ENCODE assay signal across 28 cellular contexts in genomic region chr7:16945372-16945771, GRCh38.
"Had no signal": no experiment of that assay in that cellular context is flagged by ENCODE, and none has a peak within 500 bp of the region (broad histone marks: within the 10 kb centered on the region; RNA-seq: fewer than 3 reads in every experiment).

No MANE protein-coding gene starts in this region.

- FAIRE-seq: astrocyte, bronchial epithelial cell had no signal

- H3K27ac ChIP-seq: brain microvascular endothelial cell, coronary artery, dorsolateral prefrontal cortex, esophagus muscularis mucosa, foreskin keratinocyte, gastroesophageal sphincter, heart right ventricle, VCaP had no signal

- H3K4me3 ChIP-seq: coronary artery, dorsolateral prefrontal cortex, esophagus muscularis mucosa, gastroesophageal sphincter, heart right ventricle had no signal

- H3K4me1 ChIP-seq: esophagus muscularis mucosa, foreskin keratinocyte, gastroesophageal sphincter had no signal

- ATAC-seq: activated T-cell treated with anti-CD3 and anti-CD28 coated beads, Interleukin-2, amount 50 U/mL, for 4 hours; activated T-helper 17 cell treated with anti-CD3 and anti-CD28 coated beads, Interleukin-2, amount 50 U/mL, for 72 hours; foreskin keratinocyte; gastroesophageal sphincter; heart right ventricle; WTC11 had no signal

- DNase-seq: activated CD4-positive, alpha-beta memory T cell treated with anti-CD3 and anti-CD28 coated beads, Interleukin-2, amount 10 ng/mL, durations not matched to agents 7 days and 5 days; activated CD4-positive, alpha-beta T cell treated with anti-CD3 and anti-CD28 coated beads for 1 hour; activated CD4-positive, alpha-beta T cell treated with anti-CD3 and anti-CD28 coated beads for 4 hours; activated CD4-positive, alpha-beta T cell treated with anti-CD3 and anti-CD28 coated beads, Interleukin-2, amount 10 ng/mL, durations not matched to agents 7 days and 5 days; activated CD4-positive, alpha-beta T cell treated with anti-CD3 and anti-CD28 coated beads, Interleukin-2, amount 50 U/mL, for 4 hours; activated effector memory CD4-positive, alpha-beta T cell treated with Interleukin-2 at 50 U/mL for 16 hours; activated gamma-delta T cell treated with Interleukin-2 at 50 U/mL for 16 hours; activated naive CD4-positive, alpha-beta T cell treated with anti-CD3 and anti-CD28 coated beads, Interleukin-2, amount 50 U/mL, for 16 hours; activated naive CD4-positive, alpha-beta T cell treated with Interleukin-2 at 50 U/mL for 16 hours; activated T-cell treated with anti-CD3 and anti-CD28 coated beads, Interleukin-2, amount 50 U/mL, for 4 hours; amniotic stem cell; anterior cingulate cortex; brain microvascular endothelial cell; dorsolateral prefrontal cortex; effector memory CD4-positive, alpha-beta T cell; endodermal cell; erythroblast; foreskin keratinocyte; heart right ventricle; T-helper 2 cell had no signal

- H3K27me3 ChIP-seq: brain microvascular endothelial cell, dorsolateral prefrontal cortex, esophagus muscularis mucosa, foreskin keratinocyte, gastroesophageal sphincter, heart right ventricle had no signal

- H3K36me3 ChIP-seq: brain microvascular endothelial cell, esophagus muscularis mucosa, gastroesophageal sphincter, heart right ventricle had no signal
